ENCODE assay signal across 29 cellular contexts in the genomic region with DNA sequence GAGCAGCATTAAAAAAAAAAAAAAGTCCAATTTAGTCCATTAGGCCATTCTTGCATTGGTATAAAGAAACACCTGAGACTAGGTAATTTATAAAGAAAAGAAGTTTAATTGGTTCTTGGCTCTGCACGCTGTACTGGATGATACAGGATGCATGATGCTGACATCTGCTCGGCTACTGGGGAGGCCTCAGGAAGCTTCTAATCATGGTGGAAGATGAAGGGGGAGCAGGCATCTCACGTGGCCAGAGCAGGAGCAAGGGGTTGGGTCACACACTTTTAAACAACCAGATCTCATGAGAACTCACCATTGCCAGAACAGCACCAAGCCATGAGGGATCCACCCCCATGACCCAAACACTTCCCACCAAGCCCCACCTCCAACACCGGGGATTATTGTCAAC.
"Had no signal": no experiment of that assay in that cellular context is flagged by ENCODE, and none has a peak within 500 bp of the region (broad histone marks: within the 10 kb centered on the region; RNA-seq: fewer than 3 reads in every experiment).

No MANE protein-coding gene starts in this region.

- H3K27ac Mint-ChIP-seq: activated CD4-positive, alpha-beta memory T cell treated with anti-CD3 and anti-CD28 coated beads, Interleukin-2, amount 10 ng/mL, durations not matched to agents 7 days and 5 days; activated CD4-positive, alpha-beta T cell treated with anti-CD3 and anti-CD28 coated beads, Interleukin-2, amount 10 ng/mL, durations not matched to agents 7 days and 5 days; activated naive CD4-positive, alpha-beta T cell treated with anti-CD3 and anti-CD28 coated beads for 36 hours; activated naive CD4-positive, alpha-beta T cell treated with anti-CD3 and anti-CD28 coated beads, Interleukin-2, amount 50 U/mL, for 24 hours; activated naive CD8-positive, alpha-beta T cell treated with anti-CD3 and anti-CD28 coated beads for 36 hours; activated naive CD8-positive, alpha-beta T cell treated with anti-CD3 and anti-CD28 coated beads, Interleukin-2, amount 50 U/mL, for 24 hours; activated T-helper 17 cell treated with anti-CD3 and anti-CD28 coated beads, Interleukin-2, amount 50 U/mL, for 72 hours; effector memory CD8-positive, alpha-beta T cell; WTC11 had no signal

- H3K9me3 ChIP-seq: adrenal gland, body of pancreas, esophagus muscularis mucosa, gastrocnemius medialis, heart left ventricle had no signal

- H3K27ac ChIP-seq: adrenal gland, body of pancreas, esophagus muscularis mucosa, foreskin keratinocyte, gastrocnemius medialis, heart left ventricle had no signal

- ATAC-seq: activated naive CD8-positive, alpha-beta T cell treated with anti-CD3 and anti-CD28 coated beads, Interleukin-2, amount 50 U/mL, for 24 hours; activated T-cell treated with anti-CD3 and anti-CD28 coated beads, Interleukin-2, amount 50 U/mL, for 4 hours; activated T-helper 17 cell treated with anti-CD3 and anti-CD28 coated beads, Interleukin-2, amount 50 U/mL, for 72 hours; effector memory CD8-positive, alpha-beta T cell; WTC11 had no signal

- H3K4me3 ChIP-seq: adrenal gland, body of pancreas, esophagus muscularis mucosa, gastrocnemius medialis, heart left ventricle had no signal

- DNase-seq: activated CD4-positive, alpha-beta memory T cell treated with anti-CD3 and anti-CD28 coated beads, Interleukin-2, amount 10 ng/mL, durations not matched to agents 7 days and 5 days; activated CD4-positive, alpha-beta T cell treated with anti-CD3 and anti-CD28 coated beads for 1 hour; activated CD4-positive, alpha-beta T cell treated with anti-CD3 and anti-CD28 coated beads for 4 hours; activated CD4-positive, alpha-beta T cell treated with anti-CD3 and anti-CD28 coated beads, Interleukin-2, amount 10 ng/mL, durations not matched to agents 7 days and 5 days; activated CD4-positive, alpha-beta T cell treated with anti-CD3 and anti-CD28 coated beads, Interleukin-2, amount 50 U/mL, for 4 hours; activated CD8-positive, alpha-beta memory T cell treated with anti-CD3 and anti-CD28 coated beads, Interleukin-2, amount 50 U/mL, for 48 hours; activated effector memory CD4-positive, alpha-beta T cell treated with anti-CD3 and anti-CD28 coated beads, Interleukin-2, amount 50 U/mL, for 16 hours; activated naive CD4-positive, alpha-beta T cell treated with anti-CD3 and anti-CD28 coated beads for 36 hours; activated naive CD8-positive, alpha-beta T cell treated with anti-CD3 and anti-CD28 coated beads for 36 hours; activated naive CD8-positive, alpha-beta T cell treated with anti-CD3 and anti-CD28 coated beads, Interleukin-2, amount 50 U/mL, for 24 hours; activated T-cell treated with anti-CD3 and anti-CD28 coated beads for 4 hours; activated T-cell treated with anti-CD3 and anti-CD28 coated beads, Interleukin-2, amount 50 U/mL, for 4 hours; amygdala; aorta; cortex of kidney; effector CD4-positive, alpha-beta T cell; effector memory CD8-positive, alpha-beta T cell; erythroblast; foreskin keratinocyte; glutamatergic neuron; heart left ventricle; T-helper 2 cell had no signal

- H3K27me3 ChIP-seq: adrenal gland, body of pancreas, esophagus muscularis mucosa, foreskin keratinocyte, heart left ventricle had no signal

- H3K4me1 Mint-ChIP-seq: activated CD4-positive, alpha-beta T cell treated with anti-CD3 and anti-CD28 coated beads, Interleukin-2, amount 10 ng/mL, durations not matched to agents 7 days and 5 days; activated T-helper 17 cell treated with anti-CD3 and anti-CD28 coated beads, Interleukin-2, amount 50 U/mL, for 72 hours had no signal

- H3K4me3 Mint-ChIP-seq: activated CD4-positive, alpha-beta memory T cell treated with anti-CD3 and anti-CD28 coated beads, Interleukin-2, amount 10 ng/mL, durations not matched to agents 7 days and 5 days; activated CD4-positive, alpha-beta T cell treated with anti-CD3 and anti-CD28 coated beads, Interleukin-2, amount 10 ng/mL, durations not matched to agents 7 days and 5 days; activated naive CD4-positive, alpha-beta T cell treated with anti-CD3 and anti-CD28 coated beads for 36 hours; activated naive CD4-positive, alpha-beta T cell treated with anti-CD3 and anti-CD28 coated beads, Interleukin-2, amount 50 U/mL, for 24 hours; activated naive CD8-positive, alpha-beta T cell treated with anti-CD3 and anti-CD28 coated beads for 36 hours; activated naive CD8-positive, alpha-beta T cell treated with anti-CD3 and anti-CD28 coated beads, Interleukin-2, amount 50 U/mL, for 24 hours; activated T-cell treated with anti-CD3 and anti-CD28 coated beads, Interleukin-2, amount 50 U/mL, for 4 hours; activated T-helper 17 cell treated with anti-CD3 and anti-CD28 coated beads, Interleukin-2, amount 50 U/mL, for 72 hours; effector memory CD8-positive, alpha-beta T cell; WTC11 had no signal

- H3K4me1 ChIP-seq: foreskin keratinocyte, gastrocnemius medialis had no signal

- H3K27me3 Mint-ChIP-seq: activated naive CD8-positive, alpha-beta T cell treated with anti-CD3 and anti-CD28 coated beads for 36 hours; activated naive CD8-positive, alpha-beta T cell treated with anti-CD3 and anti-CD28 coated beads, Interleukin-2, amount 50 U/mL, for 24 hours had no signal

- H3K9me3 Mint-ChIP-seq: activated CD4-positive, alpha-beta memory T cell treated with anti-CD3 and anti-CD28 coated beads, Interleukin-2, amount 10 ng/mL, durations not matched to agents 7 days and 5 days; activated CD4-positive, alpha-beta T cell treated with anti-CD3 and anti-CD28 coated beads, Interleukin-2, amount 10 ng/mL, durations not matched to agents 7 days and 5 days; activated naive CD4-positive, alpha-beta T cell treated with anti-CD3 and anti-CD28 coated beads for 36 hours; activated naive CD4-positive, alpha-beta T cell treated with anti-CD3 and anti-CD28 coated beads, Interleukin-2, amount 50 U/mL, for 24 hours; activated naive CD8-positive, alpha-beta T cell treated with anti-CD3 and anti-CD28 coated beads, Interleukin-2, amount 50 U/mL, for 24 hours; activated T-cell treated with anti-CD3 and anti-CD28 coated beads, Interleukin-2, amount 50 U/mL, for 4 hours; activated T-helper 17 cell treated with anti-CD3 and anti-CD28 coated beads, Interleukin-2, amount 50 U/mL, for 72 hours; effector memory CD8-positive, alpha-beta T cell had no signal

- H3K36me3 Mint-ChIP-seq: activated naive CD4-positive, alpha-beta T cell treated with anti-CD3 and anti-CD28 coated beads, Interleukin-2, amount 50 U/mL, for 24 hours; activated naive CD8-positive, alpha-beta T cell treated with anti-CD3 and anti-CD28 coated beads for 36 hours had no signal

- H3K36me3 ChIP-seq: adrenal gland, esophagus muscularis mucosa, gastrocnemius medialis, heart left ventricle had no signal
